Comparison of ENCODE assay signal across 8 cellular contexts in the genomic region with DNA sequence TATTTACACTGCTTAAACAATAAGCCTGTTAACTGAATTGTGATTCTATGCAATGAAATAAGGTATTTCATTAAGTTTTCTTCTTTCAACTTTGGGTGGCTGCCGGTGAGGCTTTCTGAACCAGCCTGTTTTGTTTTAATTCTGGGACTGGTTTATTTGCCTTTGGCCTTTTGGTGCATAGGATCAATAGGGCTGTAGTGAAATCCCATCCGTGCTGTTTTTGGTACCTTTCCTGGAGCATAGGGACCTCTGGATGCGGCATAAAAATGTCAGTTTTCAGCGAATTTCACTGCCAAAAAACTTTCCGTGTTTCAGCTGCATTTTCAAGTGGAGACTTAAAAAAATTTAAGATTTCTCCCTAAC. TPM values are rescaled to one million over a fixed set of nuclear protein-coding genes. Genes with fewer than 3 reads are reported as not detected.
DNase-seq lines count a peak whose midpoint lies in the region; ATAC-seq, FAIRE-seq and TF ChIP-seq lines count a peak whose summit lies in the region.

No MANE protein-coding gene starts in this region.

- TF ChIP-seq EP300 in K562 (IDR thresholded peaks at IDR 0.05; ENCODE audit: low read length): no peak

- H3K27me3 ChIP-seq in heart right ventricle (no peaks in the 10 kb centered on the region), K562 (ENCODE audit: control insufficient read depth in 2 of 2, insufficient read depth in 2 of 2, low read length in 2 of 2) (no peaks in the 10 kb centered on the region)

- peaks cover 27% of the 10 kb centered on the region for H3K79me2 ChIP-seq in K562 (ENCODE audit: control insufficient read depth, insufficient read depth, low read length)

- FAIRE-seq in K562 (lab: Jason Lieb, UNC) (no peak), GM19239 (lab: Jason Lieb, UNC) (no peak)

- in situ Hi-C loops in K562 (cut with MboI): loop anchor here (10.0 kb wide), 1 partner anchor 228 kb away; no protein-coding TSS in a partner anchor

- intact Hi-C loops in heart right ventricle (cut with DNase I) (loop anchor here in 8 of 10 donors (5.0 to 10.0 kb wide), 7 partner anchors 128 to 421 kb away; a partner anchor contains a TSS), left cardiac atrium (cut with DNase I) (no loop called here), K562 (cut with micrococcal nuclease) (loop anchor here (5.0 kb wide), 1 partner anchor 131 kb away; no protein-coding TSS in a partner anchor)

- H3K36me3 ChIP-seq in heart right ventricle: no peaks in the 10 kb centered on the region
- peaks cover 2% of the 10 kb centered on the region; the same call in 1 of the 3 replicates for H3K36me3 ChIP-seq in K562 (ENCODE audit: control insufficient read depth, insufficient read depth, low read length)
- no peaks in the 10 kb centered on the region for H3K36me3 ChIP-seq in mesodermal cell (ENCODE audit: control insufficient read depth, insufficient read depth, low read length)

- TF ChIP-seq CTCF in heart right ventricle (IDR thresholded peaks at IDR 0.05): no peak
- TF ChIP-seq CTCF in K562 (IDR thresholded peaks at IDR 0.05 in 2 of 3, conservative IDR thresholded peaks at IDR 0.05 in 1 of 3; ENCODE audit: insufficient read depth in 2 of 3, low read depth in 1 of 3, low read length in 3 of 3): no peak

- H3K9me3 ChIP-seq in heart right ventricle (no peaks in the 10 kb centered on the region), K562 (replicated peaks; ENCODE audit: control insufficient read depth, insufficient read depth, low read depth, low read length) (no peaks in the 10 kb centered on the region), mesodermal cell (ENCODE audit: control insufficient read depth, low read length) (no peaks in the 10 kb centered on the region)

- no peak for TF ChIP-seq RAD21 in K562 (CRISPR knock-in tag; conservative IDR thresholded peaks at IDR 0.05 in 1 of 2, IDR thresholded peaks at IDR 0.05 in 1 of 2)

- no peaks in the 10 kb centered on the region for H3K9me1 ChIP-seq in K562 (ENCODE audit: control insufficient read depth, insufficient read depth, low read length)

- peak overlapping the region; percentile 52 to 82 (median 74) for H3K4me3 ChIP-seq in heart right ventricle
- H3K4me3 ChIP-seq in K562: peak overlapping the region; percentile 72
- H3K4me3 ChIP-seq in mesodermal cell (ENCODE audit: extremely low read depth, insufficient read depth, low read length, poor library complexity, severe bottlenecking): peak overlapping the region; percentile 67

- POLR2A ChIA-PET in K562 (lab: Yijun Ruan, JAX): interaction anchor here (1.2 to 3.1 kb wide), 3 partner anchors 13 to 128 kb away, joined by 4 to 11 read pairs (median 8); a partner anchor contains a TSS

- peak overlapping the region; percentile 84 for H3K4me2 ChIP-seq in K562 (ENCODE audit: insufficient read depth, low read length)

- 11 to 15% methylated on average over 5 of the region's 5 CpGs for WGBS in heart right ventricle, 2 donors
- 0% methylated on average over 5 of the region's 5 CpGs for WGBS in K562 (ENCODE audit: insufficient coverage, low coverage, missing lambda C conversion rate)
- WGBS in mesodermal cell (ENCODE audit: insufficient coverage in 2 of 2), 2 experiments: 19 to 28% methylated on average over 4 of the region's 5 CpGs

- BruUV-seq in K562 (replicated peaks; lab: Mats Ljungman, UMichigan): TSS peak; percentile 70

- ATAC-seq in heart right ventricle (no peak), left cardiac atrium (no peak), K562 (peak; percentile 9), HG03135 (IDR thresholded peaks at IDR 0.05; ENCODE audit: unreplicated experiment) (no peak), HG03108 (IDR thresholded peaks at IDR 0.05; ENCODE audit: unreplicated experiment) (no peak), HG03095 (IDR thresholded peaks at IDR 0.05; ENCODE audit: unreplicated experiment) (no peak)

- no peak for TF ChIP-seq POLR2A in K562 (conservative IDR thresholded peaks at IDR 0.05)

- H4K20me1 ChIP-seq in K562 (replicated peaks; ENCODE audit: control insufficient read depth, insufficient read depth, low read length): no peaks in the 10 kb centered on the region

- H2AFZ ChIP-seq in K562 (ENCODE audit: low read depth, low read length): peak overlapping the region; percentile 97

- H3K27ac ChIP-seq in heart right ventricle (peak overlapping the region in 9 of 10 donors; percentile 41 to 68 (median 63)), K562 (ENCODE audit: extremely low read depth, low read depth, low read length) (peak overlapping the region; percentile 59), mesodermal cell (ENCODE audit: low read depth, low read length, severe bottlenecking) (no peak overlapping the region)

- H3K4me1 ChIP-seq in heart right ventricle (peaks cover 0 to 17% (median 4%) of the 10 kb centered on the region in 9 donors), K562 (replicated peaks in 1 of 2; ENCODE audit: control insufficient read depth in 2 of 2, insufficient read depth in 2 of 2, low read length in 2 of 2) (peaks cover 0 to 14% of the 10 kb centered on the region in 2 experiments; a peak in 3 of 5 replicates), mesodermal cell (ENCODE audit: control insufficient read depth, insufficient read depth, low read length, poor library complexity, severe bottlenecking) (peaks cover 9% of the 10 kb centered on the region)

- CTCF ChIA-PET in K562 (lab: Yijun Ruan, JAX; ENCODE audit: low intra/inter-chr PET ratio): no interaction called here

- H3K9ac ChIP-seq in K562 (ENCODE audit: insufficient read depth in 1 of 2, low read depth in 2 of 2, low read length in 2 of 2): peak overlapping the region; percentile 74 to 94

- no peak for DNase-seq in heart right ventricle
- DNase-seq in left cardiac atrium: no peak
- peak in 1 of 4 experiments; percentile 14 for DNase-seq in K562 (ENCODE audit: extremely low read depth in 1 of 4, low spot score in 3 of 4)
- DNase-seq in GM19239 (ENCODE audit: insufficient read length, low spot score): no peak

TF ChIP-seq in K562, 482 proteins besides CTCF, POLR2A, EP300 and RAD21 (continues in another document):
- TF ChIP-seq SMARCE1 (IDR thresholded peaks at IDR 0.05) (0 out of 2 replicates have a peak, but pooled peaks have one; percentile 3), JUN (IDR thresholded peaks at IDR 0.05; ENCODE audit: borderline replicate concordance, low read depth, low read length) (no peak), JUN (CRISPR knock-in tag; IDR thresholded peaks at IDR 0.05; ENCODE audit: borderline replicate concordance) (0 out of 2 replicates have a peak, but pooled peaks have one; percentile 17), ZFP30 (CRISPR knock-in tag; IDR thresholded peaks at IDR 0.05; ENCODE audit: borderline replicate concordance) (no peak), NFATC3 (IDR thresholded peaks at IDR 0.05) (no peak)

RNA-seq across cellular contexts. Expression of a gene that starts 0.5 kb away (rescaled TPM):
- 1 to 10 TPM; 1.0 to 2.7 (median 1.8) TPM for total RNA-seq in heart right ventricle
- under 1 TPM; 0.72 to 0.73 TPM for polyA plus RNA-seq in heart right ventricle
- total RNA-seq in left cardiac atrium: 1 to 10 TPM; 1.5 to 2.9 TPM
- 6.6 and 24.4 TPM in 2 replicates for total RNA-seq in K562 (2011; cell fraction: chromatin; rRNA removed; ENCODE audit: low replicate concordance)
- 1.8 and 2.2 TPM in 2 replicates for total RNA-seq in K562 (2011; cell fraction: nucleolus; rRNA removed)
- total RNA-seq in K562 (2011; cell fraction: nucleoplasm; rRNA removed): 10.0 and 11.6 TPM in 2 replicates
- 7.8 and 9.5 TPM in 2 replicates for total RNA-seq in K562 (2014; rRNA removed)
- 16.2 and 17.8 TPM in 2 replicates for total RNA-seq in K562 (2014; rRNA removed; fragmentation: Illumina TruSeq; extraction: Trizol)
- 11.9 and 13.7 TPM in 2 replicates for total RNA-seq in K562 (2015; rRNA removed; fragmentation: Illumina TruSeq; extraction: Trizol)
- total RNA-seq in K562 (2021): 9.0 and 11.5 TPM in 2 replicates
- 10.8 and 20.1 TPM in 2 replicates for polyA plus RNA-seq in K562 (2011; rRNA removed)
- polyA plus RNA-seq in K562 (2011; cell fraction: cytosol; rRNA removed): 3.5 and 6.8 TPM in 2 replicates
- 4.2 and 4.5 TPM in 2 replicates for polyA plus RNA-seq in K562 (2011; cell fraction: nucleus; rRNA removed)
- 6.4 and 7.2 TPM in 2 replicates for polyA plus RNA-seq in K562 (2012)
- polyA plus RNA-seq in K562 (2014; fragmentation: Illumina TruSeq; extraction: Trizol): 9.9 and 13.0 TPM in 2 replicates
- polyA plus RNA-seq in K562 (2014; fragmentation: Nextera tagmentation; extraction: Ambion mirVana): 10 to 100 TPM; 10.6 to 21.3 TPM
- 6.1 and 11.0 TPM in 2 replicates for polyA plus RNA-seq in K562 (2014; rRNA removed)
- 23.9 and 26.7 TPM in 2 replicates for polyA minus RNA-seq in K562 (2011; rRNA and poly(A)+ RNA removed)
- 6.5 and 10.6 TPM in 2 replicates for polyA minus RNA-seq in K562 (2011; cell fraction: cytosol; rRNA and poly(A)+ RNA removed)
- 5.5 and 10.4 TPM in 2 replicates for polyA minus RNA-seq in K562 (2011; cell fraction: nucleus; rRNA and poly(A)+ RNA removed)
- 5.7 TPM for polyA plus RNA-seq in mesodermal cell (2013, experiment 1 of 2)
- polyA plus RNA-seq in mesodermal cell (2013, experiment 2 of 2): 4.3 TPM

RNA-seq across cellular contexts. Expression of a gene that starts 18.2 kb away (rescaled TPM):
- 10 to 100 TPM in 6 of 10 donors, 1 to 10 TPM in 4; 6.8 to 13.6 (median 10.8) TPM for total RNA-seq in heart right ventricle
- 10 to 100 TPM in 1 of 2 donors, 1 to 10 TPM in 1; 4.8 to 19.7 TPM for polyA plus RNA-seq in heart right ventricle
- 10 to 100 TPM in 1 of 2 donors, 1 to 10 TPM in 1; 9.7 to 12.5 TPM for total RNA-seq in left cardiac atrium
- total RNA-seq in K562 (2011; cell fraction: chromatin; rRNA removed; ENCODE audit: low replicate concordance): 37.1 and 152 TPM in 2 replicates
- total RNA-seq in K562 (2011; cell fraction: nucleolus; rRNA removed): 15.7 and 24.5 TPM in 2 replicates
- 41.6 and 44.8 TPM in 2 replicates for total RNA-seq in K562 (2011; cell fraction: nucleoplasm; rRNA removed)
- 20.7 and 23.2 TPM in 2 replicates for total RNA-seq in K562 (2014; rRNA removed)
- 37.4 and 41.5 TPM in 2 replicates for total RNA-seq in K562 (2014; rRNA removed; fragmentation: Illumina TruSeq; extraction: Trizol)
- total RNA-seq in K562 (2015; rRNA removed; fragmentation: Illumina TruSeq; extraction: Trizol): 37.0 and 37.8 TPM in 2 replicates
- total RNA-seq in K562 (2021): 27.2 and 28.9 TPM in 2 replicates
- 22.9 and 33.6 TPM in 2 replicates for polyA plus RNA-seq in K562 (2011; rRNA removed)
- polyA plus RNA-seq in K562 (2011; cell fraction: cytosol; rRNA removed): 4.5 and 8.3 TPM in 2 replicates
- polyA plus RNA-seq in K562 (2011; cell fraction: nucleus; rRNA removed): 30.9 and 39.1 TPM in 2 replicates
- 14.8 and 17.1 TPM in 2 replicates for polyA plus RNA-seq in K562 (2012)
- polyA plus RNA-seq in K562 (2014; fragmentation: Illumina TruSeq; extraction: Trizol): 16.8 and 21.9 TPM in 2 replicates
- 10 to 100 TPM; 19.8 to 20.3 TPM for polyA plus RNA-seq in K562 (2014; fragmentation: Nextera tagmentation; extraction: Ambion mirVana)
- 18.0 and 21.4 TPM in 2 replicates for polyA plus RNA-seq in K562 (2014; rRNA removed)
- polyA minus RNA-seq in K562 (2011; rRNA and poly(A)+ RNA removed): 66.9 and 67.3 TPM in 2 replicates
- polyA minus RNA-seq in K562 (2011; cell fraction: cytosol; rRNA and poly(A)+ RNA removed): 18.6 and 25.4 TPM in 2 replicates
- polyA minus RNA-seq in K562 (2011; cell fraction: nucleus; rRNA and poly(A)+ RNA removed): 40.7 and 69.0 TPM in 2 replicates
- polyA plus RNA-seq in mesodermal cell (2013, experiment 1 of 2): 16.0 TPM
- polyA plus RNA-seq in mesodermal cell (2013, experiment 2 of 2): 15.5 TPM

Comparison
In these comparisons a context has a peak if more than half of its experiments do, and no peak if none do; other contexts are left out.
1. intact Hi-C loops: an anchor here in heart right ventricle (5.0 to 10.0 kb wide) and K562 (5.0 kb wide); none called in left cardiac atrium.